11 cellular contexts compared by ENCODE assay signal in genomic region chr4:8911311-8912088, GRCh38. TPM values are rescaled to one million over a fixed set of nuclear protein-coding genes. Genes with fewer than 3 reads are reported as not detected.
DNase-seq lines count a peak whose midpoint lies in the region; ATAC-seq and TF ChIP-seq lines count a peak whose summit lies in the region.
"Had no signal": no experiment of that assay in that cellular context is flagged by ENCODE, and none has a peak within 500 bp of the region (broad histone marks: within the 10 kb centered on the region; RNA-seq: fewer than 3 reads in every experiment).

No MANE protein-coding gene starts in this region.

- H3K27me3 Mint-ChIP-seq in GM23338 (ENCODE audit: insufficient read depth, low read depth, poor library complexity), result peaks cover 17% of the 10 kb centered on the region

- 60 to 79% (median 61%) methylated on average over 21 to 31 of the region's 31 CpGs for WGBS in ovary, 3 donors
- WGBS in heart right ventricle, 2 donors, result 72 to 73% methylated on average over 31 of the region's 31 CpGs

- no peaks in the 10 kb centered on the region for H4K20me1 ChIP-seq in GM23338 (replicated peaks; ENCODE audit: insufficient read depth)

- H2AFZ ChIP-seq in GM23338, result peak overlapping the region; percentile 28; the same call in 1 of the 2 replicates

- H3K4me1 ChIP-seq in GM23338 (ENCODE audit: insufficient read depth) (no peaks in the 10 kb centered on the region), ovary (ENCODE audit: insufficient read depth) (no peaks in the 10 kb centered on the region), heart right ventricle (no peaks in the 10 kb centered on the region)

- H3K79me2 ChIP-seq in GM23338 (replicated peaks; ENCODE audit: insufficient read depth), result no peaks in the 10 kb centered on the region

- DNase-seq in Daoy (ENCODE audit: low read depth), result peak; percentile 92
- no peak for DNase-seq in GM23338 (ENCODE audit: low spot score)
- DNase-seq in dorsolateral prefrontal cortex, result peak in 8 of 10 donors; percentile 2 to 40 (median 28)
- DNase-seq in ovary, result peak in 3 of 5 donors; percentile 2 to 17 (median 6)
- DNase-seq in NCI-H1436 treated with DMSO at 0.1 percent for 48 hours (lab: John Stamatoyannopoulos, UW), result no peak
- DNase-seq in heart right ventricle, result no peak
- DNase-seq: naive B cell, NCI-H1694, T-helper 2 cell had no signal

- no peak for TF ChIP-seq EP300 in ovary (IDR thresholded peaks at IDR 0.05)

- no peak overlapping the region for H3K4me2 ChIP-seq in GM23338

- no peaks in the 10 kb centered on the region for H3K36me3 Mint-ChIP-seq in GM23338 (ENCODE audit: low read depth)
- H3K36me3 Mint-ChIP-seq: naive B cell had no signal

- H3F3A ChIP-seq in GM23338 (replicated peaks; ENCODE audit: low read depth), result no peaks in the 10 kb centered on the region

- H3K9me2 ChIP-seq in GM23338 (ENCODE audit: insufficient read depth), result no peaks in the 10 kb centered on the region

- H3K36me3 ChIP-seq in GM23338 (ENCODE audit: insufficient read depth) (no peaks in the 10 kb centered on the region), ovary (no peaks in the 10 kb centered on the region), heart right ventricle (no peaks in the 10 kb centered on the region)

- intact Hi-C loops in dorsolateral prefrontal cortex (cut with DNase I) (loop anchor here in 1 of 2 donors (10.0 kb wide), 1 partner anchor 437 kb away; no protein-coding TSS in a partner anchor), ovary (cut with DNase I) (no loop called here), heart right ventricle (cut with DNase I) (loop anchor here in 8 of 10 donors (10.0 kb wide), 2 partner anchors 297 to 307 kb away; no protein-coding TSS in a partner anchor)

- no peaks in the 10 kb centered on the region; the same call in 2 of the 3 replicates for H3K4me1 Mint-ChIP-seq in GM23338
- H3K4me1 Mint-ChIP-seq: naive B cell had no signal

- no peaks in the 10 kb centered on the region for H3K9me3 ChIP-seq in ovary
- H3K9me3 ChIP-seq in heart right ventricle, result no peaks in the 10 kb centered on the region

- no peaks in the 10 kb centered on the region for H3K9me3 Mint-ChIP-seq in GM23338

- H3K27ac ChIP-seq in GM23338 (ENCODE audit: low read depth) (no peak overlapping the region), dorsolateral prefrontal cortex (peak overlapping the region in 1 of 59 donors; percentile 28), ovary (no peak overlapping the region), heart right ventricle (no peak overlapping the region)

- H3K27me3 ChIP-seq in GM23338 (ENCODE audit: insufficient read depth), result no peaks in the 10 kb centered on the region
- peaks cover 0 to 34% (median 7%) of the 10 kb centered on the region in 45 donors for H3K27me3 ChIP-seq in dorsolateral prefrontal cortex
- no peaks in the 10 kb centered on the region for H3K27me3 ChIP-seq in ovary
- peaks cover 4 to 70% (median 39%) of the 10 kb centered on the region in 7 donors for H3K27me3 ChIP-seq in heart right ventricle

- no peak for ATAC-seq in GM23338
- no peak for ATAC-seq in HG03571 (IDR thresholded peaks at IDR 0.05; ENCODE audit: unreplicated experiment)
- ATAC-seq in HG03469 (IDR thresholded peaks at IDR 0.05; ENCODE audit: unreplicated experiment), result no peak
- no peak for ATAC-seq in heart right ventricle

- TF ChIP-seq POLR2A in ovary (IDR thresholded peaks at IDR 0.05), result no peak

- H3K4me3 Mint-ChIP-seq in GM23338, result no peak overlapping the region
- H3K4me3 Mint-ChIP-seq: naive B cell had no signal

- no peak overlapping the region for H3K4me3 ChIP-seq in GM23338
- no peak overlapping the region for H3K4me3 ChIP-seq in dorsolateral prefrontal cortex
- H3K4me3 ChIP-seq in ovary, result no peak overlapping the region
- no peak overlapping the region for H3K4me3 ChIP-seq in heart right ventricle

- no peak overlapping the region for H3K27ac Mint-ChIP-seq in GM23338
- H3K27ac Mint-ChIP-seq: naive B cell had no signal

- no peak for TF ChIP-seq CTCF in GM23338 (conservative IDR thresholded peaks at IDR 0.05; ENCODE audit: low read depth in 2 of 2)
- TF ChIP-seq CTCF in dorsolateral prefrontal cortex (IDR thresholded peaks at IDR 0.05 in 54 of 56, conservative IDR thresholded peaks at IDR 0.05 in 2 of 56; ENCODE audit: low read depth in 1 of 56, partially characterized antibody in 56 of 56), result no peak
- no peak for TF ChIP-seq CTCF in ovary (IDR thresholded peaks at IDR 0.05)
- no peak for TF ChIP-seq CTCF in heart right ventricle (IDR thresholded peaks at IDR 0.05)

TF ChIP-seq in GM23338, 12 proteins besides CTCF, POLR2A, EP300 and RAD21:
- no peak for TF ChIP-seq EZH2 (IDR thresholded peaks at IDR 0.05; ENCODE audit: low read depth, unreplicated experiment)
- TF ChIP-seq CREB1 (CRISPR knock-in tag; IDR thresholded peaks at IDR 0.05; ENCODE audit: low read depth), result no peak
- TF ChIP-seq, protein P1, sequence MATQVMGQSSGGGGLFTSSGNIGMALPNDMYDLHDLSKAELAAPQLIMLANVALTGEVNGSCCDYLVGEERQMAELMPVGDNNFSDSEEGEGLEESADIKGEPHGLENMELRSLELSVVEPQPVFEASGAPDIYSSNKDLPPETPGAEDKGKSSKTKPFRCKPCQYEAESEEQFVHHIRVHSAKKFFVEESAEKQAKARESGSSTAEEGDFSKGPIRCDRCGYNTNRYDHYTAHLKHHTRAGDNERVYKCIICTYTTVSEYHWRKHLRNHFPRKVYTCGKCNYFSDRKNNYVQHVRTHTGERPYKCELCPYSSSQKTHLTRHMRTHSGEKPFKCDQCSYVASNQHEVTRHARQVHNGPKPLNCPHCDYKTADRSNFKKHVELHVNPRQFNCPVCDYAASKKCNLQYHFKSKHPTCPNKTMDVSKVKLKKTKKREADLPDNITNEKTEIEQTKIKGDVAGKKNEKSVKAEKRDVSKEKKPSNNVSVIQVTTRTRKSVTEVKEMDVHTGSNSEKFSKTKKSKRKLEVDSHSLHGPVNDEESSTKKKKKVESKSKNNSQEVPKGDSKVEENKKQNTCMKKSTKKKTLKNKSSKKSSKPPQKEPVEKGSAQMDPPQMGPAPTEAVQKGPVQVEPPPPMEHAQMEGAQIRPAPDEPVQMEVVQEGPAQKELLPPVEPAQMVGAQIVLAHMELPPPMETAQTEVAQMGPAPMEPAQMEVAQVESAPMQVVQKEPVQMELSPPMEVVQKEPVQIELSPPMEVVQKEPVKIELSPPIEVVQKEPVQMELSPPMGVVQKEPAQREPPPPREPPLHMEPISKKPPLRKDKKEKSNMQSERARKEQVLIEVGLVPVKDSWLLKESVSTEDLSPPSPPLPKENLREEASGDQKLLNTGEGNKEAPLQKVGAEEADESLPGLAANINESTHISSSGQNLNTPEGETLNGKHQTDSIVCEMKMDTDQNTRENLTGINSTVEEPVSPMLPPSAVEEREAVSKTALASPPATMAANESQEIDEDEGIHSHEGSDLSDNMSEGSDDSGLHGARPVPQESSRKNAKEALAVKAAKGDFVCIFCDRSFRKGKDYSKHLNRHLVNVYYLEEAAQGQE (IDR thresholded peaks at IDR 0.05; ENCODE audit: unreplicated experiment), result no peak
- no peak for TF ChIP-seq ZNF331 (CRISPR knock-in tag; IDR thresholded peaks at IDR 0.05; ENCODE audit: low read depth)
- TF ChIP-seq POLR2AphosphoS5 (IDR thresholded peaks at IDR 0.05; ENCODE audit: low read depth), result no peak
- TF ChIP-seq NANOG (IDR thresholded peaks at IDR 0.05; ENCODE audit: borderline replicate concordance), result no peak

RNA-seq across cellular contexts. Expression of gene HMX1, which starts 39.9 kb away (rescaled TPM):
- total RNA-seq in Daoy (2014; rRNA removed; shearing (Covaris generic)), result 2.7 and 5.0 TPM in 2 replicates
- total RNA-seq in GM23338 (2014; rRNA removed; shearing (Covaris generic)), result 0.69 TPM in 1 of 2 replicates, not detected in the other
- polyA plus RNA-seq in GM23338 (2016; fragmentation: Nextera tagmentation; extraction: Ambion mirVana), result 0.23 TPM in 1 of 2 replicates, not detected in the other
- total RNA-seq in dorsolateral prefrontal cortex, result 1 to 10 TPM in 60 of 120 experiments, under 1 TPM in 59, not detected in 1; 0.28 to 3.6 (median 1.0) TPM
- total RNA-seq in ovary, result not detected
- not detected for polyA plus RNA-seq in ovary
- total RNA-seq in heart right ventricle, result under 1 TPM in 1 of 10 donors, not detected in 9; 0.15 TPM
- not detected for polyA plus RNA-seq in heart right ventricle

Comparison
In these comparisons a context has a peak if more than half of its experiments do, and no peak if none do; other contexts are left out.
1. DNase-seq: peak in Daoy (single experiment), dorsolateral prefrontal cortex (8 of 10) and ovary (3 of 5); none in GM23338 (single experiment), NCI-H1436 treated with DMSO at 0.1 percent for 48 hours (single experiment) and heart right ventricle (0 of 2).
2. intact Hi-C loops: an anchor here in heart right ventricle (10.0 kb wide); none called in ovary.